ENCODE assay signal across 13 cellular contexts in the genomic region with DNA sequence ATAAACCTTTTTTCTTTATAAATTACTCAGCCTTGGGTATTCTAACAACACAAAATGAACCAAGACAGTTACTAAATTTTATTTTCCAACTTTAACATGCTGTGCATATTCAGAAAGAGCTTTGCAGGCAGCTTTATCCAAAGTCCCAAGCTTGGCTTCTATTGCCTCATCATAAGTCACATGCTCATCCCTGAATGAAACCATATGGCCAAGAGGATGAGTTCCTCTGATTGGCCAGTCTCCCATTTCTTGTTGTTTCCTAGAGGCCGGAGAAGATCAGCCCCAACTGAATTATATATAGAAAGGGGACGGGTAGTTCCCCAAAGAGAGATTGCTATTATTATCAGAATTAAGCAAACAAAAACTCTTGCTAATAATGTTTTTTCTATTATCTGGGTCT.
"Had no signal": no experiment of that assay in that cellular context is flagged by ENCODE, and none has a peak within 500 bp of the region (broad histone marks: within the 10 kb centered on the region; RNA-seq: fewer than 3 reads in every experiment).

No MANE protein-coding gene starts in this region.

- H3K36me3 Mint-ChIP-seq: activated naive CD4-positive, alpha-beta T cell treated with anti-CD3 and anti-CD28 coated beads, Interleukin-2, amount 50 U/mL, for 24 hours; brain; naive B cell; type B pancreatic cell had no signal

- H3K4me1 ChIP-seq: lower lobe of right lung, pancreas, suprapubic skin had no signal

- H3K36me3 ChIP-seq: lower lobe of right lung, pancreas, suprapubic skin had no signal

- H3K4me3 Mint-ChIP-seq: activated naive CD4-positive, alpha-beta T cell treated with anti-CD3 and anti-CD28 coated beads, Interleukin-2, amount 50 U/mL, for 24 hours; brain; naive B cell; type B pancreatic cell had no signal

- H3K27ac ChIP-seq: lower lobe of right lung, pancreas, suprapubic skin had no signal

- H3K9me3 ChIP-seq: pancreas, suprapubic skin had no signal

- H3K4me1 Mint-ChIP-seq: activated naive CD4-positive, alpha-beta T cell treated with anti-CD3 and anti-CD28 coated beads, Interleukin-2, amount 50 U/mL, for 24 hours; brain; naive B cell had no signal

- H3K27me3 ChIP-seq: pancreas, suprapubic skin had no signal

- ATAC-seq: lower lobe of right lung; pancreas; stimulated activated naive CD8-positive, alpha-beta T cell treated with anti-CD3 and anti-CD28 coated beads, Interleukin-15, Interleukin-2, amounts not matched to agents 100 U/mL and 50 U/mL, for 24 hours had no signal

- H3K27me3 Mint-ChIP-seq: activated naive CD4-positive, alpha-beta T cell treated with anti-CD3 and anti-CD28 coated beads, Interleukin-2, amount 50 U/mL, for 24 hours; brain had no signal

- H3K27ac Mint-ChIP-seq: activated naive CD4-positive, alpha-beta T cell treated with anti-CD3 and anti-CD28 coated beads, Interleukin-2, amount 50 U/mL, for 24 hours; brain; naive B cell; type B pancreatic cell had no signal

- DNase-seq: amygdala; lower lobe of right lung; midbrain; naive B cell; pancreas; stimulated activated CD4-positive, alpha-beta T cell treated with anti-CD3 and anti-CD28 coated beads, Interleukin-4, amount 100 ng/mL, for 1 hour; stimulated activated CD8-positive, alpha-beta memory T cell treated with anti-CD3 and anti-CD28 coated beads, Interleukin-4, amount 100 ng/mL, for 48 hours; stimulated activated naive CD8-positive, alpha-beta T cell treated with anti-CD3 and anti-CD28 coated beads, Interleukin-15, Interleukin-2, amounts not matched to agents 100 U/mL and 50 U/mL, for 24 hours; T-helper 2 cell had no signal

- H3K4me3 ChIP-seq: lower lobe of right lung, pancreas, suprapubic skin had no signal
